In the genomic region with DNA sequence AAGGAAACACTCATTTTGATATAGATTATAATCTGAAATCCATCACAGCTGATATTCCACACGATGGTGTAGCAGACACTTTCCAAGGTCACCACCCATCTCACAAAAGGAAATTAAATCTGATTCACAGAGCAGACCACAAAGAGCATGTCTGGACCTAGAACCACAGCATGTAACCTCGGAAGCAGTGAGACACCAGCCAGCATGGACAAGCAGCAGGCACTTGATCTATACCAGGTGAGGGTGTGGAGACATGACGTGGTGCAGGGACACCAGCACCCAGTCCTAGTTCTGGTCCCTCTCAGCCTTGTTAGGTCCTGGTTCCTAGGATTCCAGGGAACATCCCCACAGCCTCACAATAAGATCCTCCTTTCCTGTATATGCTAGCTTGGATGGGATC, we compare ENCODE assay signal across 6 cellular contexts.
DNase-seq lines count a peak whose midpoint lies in the region; ATAC-seq, FAIRE-seq and TF ChIP-seq lines count a peak whose summit lies in the region.
"Not testable (repeated sequence)": the region's sequence is repeated elsewhere in the genome, so short reads cannot be mapped to it uniquely, and the experiment has no call there.

No MANE protein-coding gene starts in this region.

- not testable (repeated sequence) for H3K4me1 ChIP-seq in DND-41 (ENCODE audit: insufficient read depth, low read length); RWPE2 (ENCODE audit: insufficient read depth, poor library complexity, severe bottlenecking); K562 (replicated peaks in 1 of 2; ENCODE audit: control insufficient read depth in 2 of 2, insufficient read depth in 2 of 2, low read length in 2 of 2); HepG2 (ENCODE audit: insufficient read depth, low read length)

- H3K9ac ChIP-seq in DND-41 (ENCODE audit: low read depth, low read length); K562 (ENCODE audit: insufficient read depth in 1 of 2, low read depth in 2 of 2, low read length in 2 of 2); HepG2 (ENCODE audit: insufficient read depth, low read depth, low read length): not testable (repeated sequence)

- H3K27me3 Mint-ChIP-seq in activated CD8-positive, alpha-beta T cell treated with anti-CD3 and anti-CD28 coated beads for 36 hours, result not testable (repeated sequence)

- H3K4me3 Mint-ChIP-seq in activated CD8-positive, alpha-beta T cell treated with anti-CD3 and anti-CD28 coated beads for 36 hours, result not testable (repeated sequence)

- not testable (repeated sequence) for TF ChIP-seq POLR2A in K562 (conservative IDR thresholded peaks at IDR 0.05); HepG2 (IDR thresholded peaks at IDR 0.05; ENCODE audit: insufficient read depth in 1 of 2, low read depth in 2 of 2, low read length in 2 of 2)

- not testable (repeated sequence) for H3K4me1 Mint-ChIP-seq in activated CD8-positive, alpha-beta T cell treated with anti-CD3 and anti-CD28 coated beads for 36 hours (ENCODE audit: low read depth)

- not testable (repeated sequence) for H3K9me3 ChIP-seq in DND-41 (ENCODE audit: insufficient read depth, low read length, severe bottlenecking); RWPE2 (ENCODE audit: severe bottlenecking); K562 (replicated peaks; ENCODE audit: control insufficient read depth, insufficient read depth, low read depth, low read length); HepG2 (ENCODE audit: low read length)

- H4K20me1 ChIP-seq in DND-41 (ENCODE audit: insufficient read depth, low read length); K562 (replicated peaks; ENCODE audit: control insufficient read depth, insufficient read depth, low read length); HepG2 (ENCODE audit: insufficient read depth, low read length): not testable (repeated sequence)

- not testable (repeated sequence) for TF ChIP-seq EP300 in K562 (IDR thresholded peaks at IDR 0.05; ENCODE audit: low read length); HepG2 (IDR thresholded peaks at IDR 0.05; ENCODE audit: low read depth in 2 of 2, low read length in 2 of 2); HepG2 (CRISPR knock-in tag; IDR thresholded peaks at IDR 0.05; ENCODE audit: borderline replicate concordance)

- CTCF ChIA-PET in activated CD8-positive, alpha-beta T cell treated with anti-CD3 and anti-CD28 coated beads for 36 hours (lab: Charles Lee); K562 (lab: Yijun Ruan, JAX; ENCODE audit: low intra/inter-chr PET ratio); HepG2 (lab: Yijun Ruan, JAX; ENCODE audit: low intra/inter-chr PET ratio, low total read pairs): not testable (repeated sequence)

- H3K27ac ChIP-seq in DND-41 (ENCODE audit: low read length); RWPE2 (ENCODE audit: poor library complexity, severe bottlenecking); K562 (ENCODE audit: extremely low read depth, low read depth, low read length); HepG2 (ENCODE audit: extremely low read length, insufficient read depth, low read length): not testable (repeated sequence)

- not testable (repeated sequence) for TF ChIP-seq CTCF in DND-41 (IDR thresholded peaks at IDR 0.05; ENCODE audit: borderline replicate concordance, extremely low read depth, low read length, poor library complexity, severe bottlenecking); RWPE2 (IDR thresholded peaks at IDR 0.05; ENCODE audit: poor library complexity, severe bottlenecking); activated CD8-positive, alpha-beta T cell treated with anti-CD3 and anti-CD28 coated beads for 36 hours (IDR thresholded peaks at IDR 0.05); K562 (IDR thresholded peaks at IDR 0.05 in 2 of 3, conservative IDR thresholded peaks at IDR 0.05 in 1 of 3; ENCODE audit: insufficient read depth in 2 of 3, low read depth in 1 of 3, low read length in 3 of 3); HepG2 (CRISPR knock-in tag; IDR thresholded peaks at IDR 0.05)

- 3% methylated on average over 2 of the region's 3 CpGs for WGBS in K562 (ENCODE audit: insufficient coverage, low coverage, missing lambda C conversion rate)
- WGBS in HepG2 (ENCODE audit: low lambda C conversion rate), result no CpG with 5 or more reads among the region's 3 CpGs

- not testable (repeated sequence) for H3K36me3 Mint-ChIP-seq in activated CD8-positive, alpha-beta T cell treated with anti-CD3 and anti-CD28 coated beads for 36 hours (ENCODE audit: low read depth)

- not testable (repeated sequence) for H3K4me3 ChIP-seq in DND-41 (ENCODE audit: low read depth in 1 of 2, low read length in 2 of 2); RWPE2 (ENCODE audit: severe bottlenecking); K562; HepG2 (replicated peaks in 1 of 3; ENCODE audit: insufficient read depth in 1 of 3, low read depth in 2 of 3, low read length in 3 of 3)

- not testable (repeated sequence) for H3K79me2 ChIP-seq in DND-41 (ENCODE audit: insufficient read depth, low read length); K562 (ENCODE audit: control insufficient read depth, insufficient read depth, low read length); HepG2 (ENCODE audit: insufficient read depth, low read length)

- H2AFZ ChIP-seq in DND-41 (ENCODE audit: low read depth, low read length); K562 (ENCODE audit: low read depth, low read length); HepG2 (ENCODE audit: low read length): not testable (repeated sequence)

- POLR2A ChIA-PET in activated CD8-positive, alpha-beta T cell treated with anti-CD3 and anti-CD28 coated beads for 36 hours (lab: Charles Lee); K562 (lab: Yijun Ruan, JAX); HepG2 (lab: Yijun Ruan, JAX): not testable (repeated sequence)

- not testable (repeated sequence) for H3K27ac Mint-ChIP-seq in activated CD8-positive, alpha-beta T cell treated with anti-CD3 and anti-CD28 coated beads for 36 hours

- in situ Hi-C loops in K562 (cut with MboI); HepG2 (cut with HindIII; ENCODE audit: extremely low pct_ligation_motif_present, low pct_unique_long_range_greater_than_20kb): not testable (repeated sequence)

- ATAC-seq in DND-41 (ENCODE audit: insufficient read depth, low read depth) (peak; percentile 44; the same call in 1 of the 3 replicates), RWPE2 (ENCODE audit: low read depth) (peak; percentile 41; the same call in 1 of the 3 replicates), K562 (0 out of 3 replicates have a peak, but pooled peaks have one; percentile 6)
- ATAC-seq in activated CD8-positive, alpha-beta T cell treated with anti-CD3 and anti-CD28 coated beads for 36 hours, result peak; percentile 34
- ATAC-seq in HepG2, result not testable (repeated sequence)
- peak; percentile 68 for ATAC-seq in stimulated activated naive CD8-positive, alpha-beta T cell treated with anti-CD3 and anti-CD28 coated beads, Interleukin-15, Interleukin-2, amounts not matched to agents 100 U/mL and 50 U/mL, for 24 hours

- H3K9me3 Mint-ChIP-seq in activated CD8-positive, alpha-beta T cell treated with anti-CD3 and anti-CD28 coated beads for 36 hours, result not testable (repeated sequence)

- not testable (repeated sequence) for H3K27me3 ChIP-seq in DND-41 (ENCODE audit: insufficient read depth, low read length, poor library complexity); RWPE2 (ENCODE audit: insufficient read depth, poor library complexity, severe bottlenecking); K562 (ENCODE audit: control insufficient read depth in 2 of 2, insufficient read depth in 2 of 2, low read length in 2 of 2); HepG2 (ENCODE audit: control insufficient read depth in 1 of 2, insufficient read depth in 2 of 2, low read length in 2 of 2)

- BruUV-seq in K562 (replicated peaks; lab: Mats Ljungman, UMichigan), result not testable (repeated sequence)
- BruUV-seq in HepG2 (replicated peaks; lab: Mats Ljungman, UMichigan), result TSS peak; percentile 55

- DNase-seq in DND-41; RWPE2 (ENCODE audit: low spot score); activated CD8-positive, alpha-beta T cell treated with anti-CD3 and anti-CD28 coated beads for 36 hours; K562 (ENCODE audit: extremely low read depth in 1 of 4, low spot score in 3 of 4); HepG2 (ENCODE audit: low spot score); stimulated activated naive CD8-positive, alpha-beta T cell treated with anti-CD3 and anti-CD28 coated beads, Interleukin-15, Interleukin-2, amounts not matched to agents 100 U/mL and 50 U/mL, for 24 hours: not testable (repeated sequence)

- not testable (repeated sequence) for FAIRE-seq in K562 (lab: Jason Lieb, UNC); HepG2 (lab: Jason Lieb, UNC)

- TF ChIP-seq RAD21 in K562 (CRISPR knock-in tag; conservative IDR thresholded peaks at IDR 0.05 in 1 of 2, IDR thresholded peaks at IDR 0.05 in 1 of 2); HepG2 (CRISPR knock-in tag; IDR thresholded peaks at IDR 0.05): not testable (repeated sequence)

- H3K4me2 ChIP-seq in DND-41 (ENCODE audit: insufficient read depth, low read length); K562 (ENCODE audit: insufficient read depth, low read length); HepG2 (ENCODE audit: low read depth, low read length): not testable (repeated sequence)

- intact Hi-C loops in activated CD8-positive, alpha-beta T cell treated with anti-CD3 and anti-CD28 coated beads for 36 hours (cut with micrococcal nuclease); K562 (cut with micrococcal nuclease); HepG2 (cut with micrococcal nuclease; ENCODE audit: unreplicated experiment): not testable (repeated sequence)

- not testable (repeated sequence) for H3K36me3 ChIP-seq in DND-41 (ENCODE audit: insufficient read depth, low read length); RWPE2 (ENCODE audit: low read depth); K562 (ENCODE audit: control insufficient read depth, insufficient read depth, low read length); HepG2 (replicated peaks in 1 of 2; ENCODE audit: control insufficient read depth in 1 of 2, insufficient read depth in 2 of 2, low read length in 2 of 2)

- not testable (repeated sequence) for H3K9me1 ChIP-seq in K562 (ENCODE audit: control insufficient read depth, insufficient read depth, low read length)
